ENCODE assay signal across 8 cellular contexts in the genomic region with DNA sequence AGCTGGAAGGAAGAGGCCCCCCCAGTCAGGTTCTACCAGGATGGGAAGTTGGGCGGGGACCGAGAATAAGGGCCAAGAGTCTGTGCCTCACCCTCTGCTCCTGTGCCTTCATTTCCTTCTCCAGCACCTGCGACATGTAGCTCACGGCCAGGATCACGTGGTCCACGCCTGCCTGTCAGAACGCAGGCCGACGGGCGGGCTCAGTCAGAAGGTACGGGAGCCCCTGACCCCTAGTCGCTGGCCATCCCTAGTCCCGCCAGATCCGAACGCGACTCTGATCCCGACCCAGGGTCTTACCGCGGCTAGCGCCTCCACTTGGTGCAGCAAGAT. TPM values are rescaled to one million over a fixed set of nuclear protein-coding genes. Genes with fewer than 3 reads are reported as not detected.
DNase-seq lines count a peak whose midpoint lies in the region; ATAC-seq and TF ChIP-seq lines count a peak whose summit lies in the region.

No MANE protein-coding gene starts in this region.

- peak; percentile 43 for ATAC-seq in left lung
- ATAC-seq in HG03460 (IDR thresholded peaks at IDR 0.05; ENCODE audit: unreplicated experiment), result no peak
- ATAC-seq in HG03378 (IDR thresholded peaks at IDR 0.05; ENCODE audit: unreplicated experiment), result no peak

- H3K27me3 ChIP-seq in left lung, result no peaks in the 10 kb centered on the region

- TF ChIP-seq CTCF in WI38 (IDR thresholded peaks at IDR 0.05; ENCODE audit: low read depth, low read length) (no peak), chondrocyte (IDR thresholded peaks at IDR 0.05) (no peak), left lung (IDR thresholded peaks at IDR 0.05) (no peak)

- H3K9me3 Mint-ChIP-seq in chondrocyte (ENCODE audit: low read depth), result no peaks in the 10 kb centered on the region

- peaks cover 26 to 62% of the 10 kb centered on the region in 2 donors for H3K4me1 ChIP-seq in left lung

- peak; percentile 38 for DNase-seq in Daoy (ENCODE audit: low read depth)
- DNase-seq in Jurkat, Clone E6-1 (ENCODE audit: low read depth, low spot score), result peak; percentile 54
- peak; percentile 95 for DNase-seq in chondrocyte (ENCODE audit: low spot score)
- peak; percentile 78 to 92 for DNase-seq in left lung
- peak; percentile 31 for DNase-seq in stimulated activated CD4-positive, alpha-beta T cell treated with anti-CD3 and anti-CD28 coated beads, Interleukin-2, amount 100 ng/mL, for 4 hours (ENCODE audit: low read depth)

- H3K4me1 Mint-ChIP-seq in chondrocyte (ENCODE audit: low read depth), result peaks cover 49% of the 10 kb centered on the region

- H3K4me3 Mint-ChIP-seq in chondrocyte (ENCODE audit: unreplicated experiment), result peak overlapping the region; percentile 90

- no peaks in the 10 kb centered on the region for H3K9me3 ChIP-seq in left lung

- peak overlapping the region; percentile 99 for H3K27ac Mint-ChIP-seq in chondrocyte (ENCODE audit: unreplicated experiment)

- peak overlapping the region; percentile 93 to 98 for H3K27ac ChIP-seq in left lung

- H3K36me3 Mint-ChIP-seq in chondrocyte (ENCODE audit: low read depth), result peaks cover 6% of the 10 kb centered on the region

- intact Hi-C loops in left lung (cut with DNase I), result no loop called here

- peaks cover 0 to 58% of the 10 kb centered on the region in 2 donors for H3K36me3 ChIP-seq in left lung

- peak overlapping the region; percentile 99 for H3K4me3 ChIP-seq in Jurkat, Clone E6-1 (ENCODE audit: low read length)
- peak overlapping the region; percentile 98 for H3K4me3 ChIP-seq in WI38 (ENCODE audit: low read depth, low read length)
- peak overlapping the region; percentile 95 to 99 for H3K4me3 ChIP-seq in left lung

- H3K27me3 Mint-ChIP-seq in chondrocyte (ENCODE audit: low read depth), result no peaks in the 10 kb centered on the region

RNA-seq across cellular contexts. Expression of a gene that starts 0.5 kb away (rescaled TPM):
- total RNA-seq in Daoy (2014; rRNA removed; shearing (Covaris generic)), result 30.8 and 42.0 TPM in 2 replicates
- 21.8 TPM for polyA plus RNA-seq in Jurkat, Clone E6-1 (2012; ENCODE audit: insufficient read depth, insufficient read length)
- 27.6 to 50.2 TPM (median 28.4 TPM) in 3 replicates for total RNA-seq in chondrocyte
- total RNA-seq in left lung, result 10 to 100 TPM; 41.0 to 69.5 TPM

RNA-seq across cellular contexts. Expression of a gene that starts 3.8 kb away (rescaled TPM):
- 0.63 and 1.6 TPM in 2 replicates for total RNA-seq in Daoy (2014; rRNA removed; shearing (Covaris generic))
- not detected for polyA plus RNA-seq in Jurkat, Clone E6-1 (2012; ENCODE audit: insufficient read depth, insufficient read length)
- total RNA-seq in chondrocyte (0.27 to 0.35 TPM in 2 of 3 replicates, not detected in the other), left lung (under 1 TPM in 1 of 2 donors, not detected in 1; 0.47 TPM)

RNA-seq across cellular contexts. Expression of a gene that starts 33.9 kb away (rescaled TPM):
- total RNA-seq in Daoy (2014; rRNA removed; shearing (Covaris generic)), result 16.6 and 17.1 TPM in 2 replicates
- 51.5 TPM for polyA plus RNA-seq in Jurkat, Clone E6-1 (2012; ENCODE audit: insufficient read depth, insufficient read length)
- total RNA-seq in chondrocyte (40.1 to 46.2 TPM (median 41.4 TPM) in 3 replicates), left lung (10 to 100 TPM; 40.9 to 45.0 TPM)

RNA-seq across cellular contexts. Expression of a gene that starts 34.0 kb away (rescaled TPM):
- 0.63 and 3.2 TPM in 2 replicates for total RNA-seq in Daoy (2014; rRNA removed; shearing (Covaris generic))
- polyA plus RNA-seq in Jurkat, Clone E6-1 (2012; ENCODE audit: insufficient read depth, insufficient read length), result 28.6 TPM
- total RNA-seq in chondrocyte (17.6 to 24.4 TPM (median 19.1 TPM) in 3 replicates), left lung (10 to 100 TPM; 12.5 to 19.1 TPM)

RNA-seq across cellular contexts. Expression of a gene that starts 49.1 kb away (rescaled TPM):
- 59.1 and 64.5 TPM in 2 replicates for total RNA-seq in Daoy (2014; rRNA removed; shearing (Covaris generic))
- 191 TPM for polyA plus RNA-seq in Jurkat, Clone E6-1 (2012; ENCODE audit: insufficient read depth, insufficient read length)
- 64.5 to 72.0 TPM (median 69.8 TPM) in 3 replicates for total RNA-seq in chondrocyte
- 100 to 1,000 TPM; 121 to 122 TPM for total RNA-seq in left lung

Comparison
In these comparisons a context has a peak if more than half of its experiments do, and no peak if none do; other contexts are left out.
1. DNase-seq: peak in every context shown above with its lines; median percentile 95 in chondrocyte; 85 in left lung; 54 in Jurkat, Clone E6-1; 38 in Daoy; 31 in stimulated activated CD4-positive, alpha-beta T cell treated with anti-CD3 and anti-CD28 coated beads, Interleukin-2, amount 100 ng/mL, for 4 hours.